1 cellular context compared by ENCODE assay signal in the genomic region with DNA sequence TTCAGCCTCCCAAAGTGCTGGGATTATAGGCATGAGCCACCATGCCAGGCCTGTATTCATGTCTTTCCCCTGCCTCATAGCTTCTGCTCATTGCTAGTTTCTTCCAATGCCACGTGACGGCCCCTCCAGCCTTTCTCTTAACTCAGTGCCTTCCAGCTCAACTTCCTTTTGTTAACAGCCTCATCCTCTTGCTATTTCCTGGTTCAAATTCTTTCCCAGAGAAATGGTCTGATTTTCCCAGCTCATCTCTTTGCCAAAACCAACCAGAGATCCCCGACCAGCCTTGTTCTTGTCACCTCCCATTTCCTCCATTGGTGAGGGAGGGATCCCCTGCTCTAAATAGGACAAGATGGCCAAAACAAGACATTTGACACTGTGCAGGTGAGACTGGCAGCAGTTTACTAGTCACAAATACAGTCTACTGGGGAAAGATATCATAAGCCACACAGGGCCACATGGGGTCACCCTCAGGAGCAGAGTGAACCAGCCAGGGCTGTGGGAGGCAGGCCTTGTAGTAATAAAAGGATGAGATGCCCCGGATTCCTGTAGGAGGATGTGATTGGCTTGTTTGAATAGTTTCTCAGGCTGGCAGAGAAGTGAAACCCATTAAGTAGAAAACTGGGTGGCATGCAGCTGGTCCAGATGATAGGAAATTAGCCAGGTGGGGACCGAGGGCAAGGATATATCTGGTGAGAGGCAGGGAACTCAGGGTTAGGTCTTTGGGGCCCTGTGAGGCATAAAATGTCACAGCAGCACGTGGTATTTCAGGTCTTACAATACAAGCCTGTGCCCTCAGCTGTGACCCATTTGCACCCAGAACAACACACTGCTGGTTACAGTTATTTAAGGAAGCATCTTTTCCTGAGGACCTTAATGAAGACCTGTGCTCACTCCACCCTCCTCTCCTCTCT.
TF ChIP-seq lines count a peak whose summit lies in the region.

No MANE protein-coding gene starts in this region.

TF ChIP-seq in H1, 55 proteins besides CTCF, POLR2A, EP300 and RAD21:
- TF ChIP-seq, protein P1, sequence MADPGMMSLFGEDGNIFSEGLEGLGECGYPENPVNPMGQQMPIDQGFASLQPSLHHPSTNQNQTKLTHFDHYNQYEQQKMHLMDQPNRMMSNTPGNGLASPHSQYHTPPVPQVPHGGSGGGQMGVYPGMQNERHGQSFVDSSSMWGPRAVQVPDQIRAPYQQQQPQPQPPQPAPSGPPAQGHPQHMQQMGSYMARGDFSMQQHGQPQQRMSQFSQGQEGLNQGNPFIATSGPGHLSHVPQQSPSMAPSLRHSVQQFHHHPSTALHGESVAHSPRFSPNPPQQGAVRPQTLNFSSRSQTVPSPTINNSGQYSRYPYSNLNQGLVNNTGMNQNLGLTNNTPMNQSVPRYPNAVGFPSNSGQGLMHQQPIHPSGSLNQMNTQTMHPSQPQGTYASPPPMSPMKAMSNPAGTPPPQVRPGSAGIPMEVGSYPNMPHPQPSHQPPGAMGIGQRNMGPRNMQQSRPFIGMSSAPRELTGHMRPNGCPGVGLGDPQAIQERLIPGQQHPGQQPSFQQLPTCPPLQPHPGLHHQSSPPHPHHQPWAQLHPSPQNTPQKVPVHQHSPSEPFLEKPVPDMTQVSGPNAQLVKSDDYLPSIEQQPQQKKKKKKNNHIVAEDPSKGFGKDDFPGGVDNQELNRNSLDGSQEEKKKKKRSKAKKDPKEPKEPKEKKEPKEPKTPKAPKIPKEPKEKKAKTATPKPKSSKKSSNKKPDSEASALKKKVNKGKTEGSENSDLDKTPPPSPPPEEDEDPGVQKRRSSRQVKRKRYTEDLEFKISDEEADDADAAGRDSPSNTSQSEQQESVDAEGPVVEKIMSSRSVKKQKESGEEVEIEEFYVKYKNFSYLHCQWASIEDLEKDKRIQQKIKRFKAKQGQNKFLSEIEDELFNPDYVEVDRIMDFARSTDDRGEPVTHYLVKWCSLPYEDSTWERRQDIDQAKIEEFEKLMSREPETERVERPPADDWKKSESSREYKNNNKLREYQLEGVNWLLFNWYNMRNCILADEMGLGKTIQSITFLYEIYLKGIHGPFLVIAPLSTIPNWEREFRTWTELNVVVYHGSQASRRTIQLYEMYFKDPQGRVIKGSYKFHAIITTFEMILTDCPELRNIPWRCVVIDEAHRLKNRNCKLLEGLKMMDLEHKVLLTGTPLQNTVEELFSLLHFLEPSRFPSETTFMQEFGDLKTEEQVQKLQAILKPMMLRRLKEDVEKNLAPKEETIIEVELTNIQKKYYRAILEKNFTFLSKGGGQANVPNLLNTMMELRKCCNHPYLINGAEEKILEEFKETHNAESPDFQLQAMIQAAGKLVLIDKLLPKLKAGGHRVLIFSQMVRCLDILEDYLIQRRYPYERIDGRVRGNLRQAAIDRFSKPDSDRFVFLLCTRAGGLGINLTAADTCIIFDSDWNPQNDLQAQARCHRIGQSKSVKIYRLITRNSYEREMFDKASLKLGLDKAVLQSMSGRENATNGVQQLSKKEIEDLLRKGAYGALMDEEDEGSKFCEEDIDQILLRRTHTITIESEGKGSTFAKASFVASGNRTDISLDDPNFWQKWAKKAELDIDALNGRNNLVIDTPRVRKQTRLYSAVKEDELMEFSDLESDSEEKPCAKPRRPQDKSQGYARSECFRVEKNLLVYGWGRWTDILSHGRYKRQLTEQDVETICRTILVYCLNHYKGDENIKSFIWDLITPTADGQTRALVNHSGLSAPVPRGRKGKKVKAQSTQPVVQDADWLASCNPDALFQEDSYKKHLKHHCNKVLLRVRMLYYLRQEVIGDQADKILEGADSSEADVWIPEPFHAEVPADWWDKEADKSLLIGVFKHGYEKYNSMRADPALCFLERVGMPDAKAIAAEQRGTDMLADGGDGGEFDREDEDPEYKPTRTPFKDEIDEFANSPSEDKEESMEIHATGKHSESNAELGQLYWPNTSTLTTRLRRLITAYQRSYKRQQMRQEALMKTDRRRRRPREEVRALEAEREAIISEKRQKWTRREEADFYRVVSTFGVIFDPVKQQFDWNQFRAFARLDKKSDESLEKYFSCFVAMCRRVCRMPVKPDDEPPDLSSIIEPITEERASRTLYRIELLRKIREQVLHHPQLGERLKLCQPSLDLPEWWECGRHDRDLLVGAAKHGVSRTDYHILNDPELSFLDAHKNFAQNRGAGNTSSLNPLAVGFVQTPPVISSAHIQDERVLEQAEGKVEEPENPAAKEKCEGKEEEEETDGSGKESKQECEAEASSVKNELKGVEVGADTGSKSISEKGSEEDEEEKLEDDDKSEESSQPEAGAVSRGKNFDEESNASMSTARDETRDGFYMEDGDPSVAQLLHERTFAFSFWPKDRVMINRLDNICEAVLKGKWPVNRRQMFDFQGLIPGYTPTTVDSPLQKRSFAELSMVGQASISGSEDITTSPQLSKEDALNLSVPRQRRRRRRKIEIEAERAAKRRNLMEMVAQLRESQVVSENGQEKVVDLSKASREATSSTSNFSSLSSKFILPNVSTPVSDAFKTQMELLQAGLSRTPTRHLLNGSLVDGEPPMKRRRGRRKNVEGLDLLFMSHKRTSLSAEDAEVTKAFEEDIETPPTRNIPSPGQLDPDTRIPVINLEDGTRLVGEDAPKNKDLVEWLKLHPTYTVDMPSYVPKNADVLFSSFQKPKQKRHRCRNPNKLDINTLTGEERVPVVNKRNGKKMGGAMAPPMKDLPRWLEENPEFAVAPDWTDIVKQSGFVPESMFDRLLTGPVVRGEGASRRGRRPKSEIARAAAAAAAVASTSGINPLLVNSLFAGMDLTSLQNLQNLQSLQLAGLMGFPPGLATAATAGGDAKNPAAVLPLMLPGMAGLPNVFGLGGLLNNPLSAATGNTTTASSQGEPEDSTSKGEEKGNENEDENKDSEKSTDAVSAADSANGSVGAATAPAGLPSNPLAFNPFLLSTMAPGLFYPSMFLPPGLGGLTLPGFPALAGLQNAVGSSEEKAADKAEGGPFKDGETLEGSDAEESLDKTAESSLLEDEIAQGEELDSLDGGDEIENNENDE (IDR thresholded peaks at IDR 0.05; ENCODE audit: insufficient replicate concordance, low read length): no peak
- TF ChIP-seq TCF12 (IDR thresholded peaks at IDR 0.05; ENCODE audit: low read depth, low read length) (no peak), SIX5 (IDR thresholded peaks at IDR 0.05; ENCODE audit: low read depth, low read length) (no peak), SP4 (IDR thresholded peaks at IDR 0.05; ENCODE audit: low read length) (no peak), EGR1 (IDR thresholded peaks at IDR 0.05; ENCODE audit: borderline replicate concordance, low read depth, low read length) (no peak), TEAD4 (IDR thresholded peaks at IDR 0.05; ENCODE audit: low read depth, low read length) (no peak), CREB1 (IDR thresholded peaks at IDR 0.05) (no peak), SIRT6 (IDR thresholded peaks at IDR 0.05; ENCODE audit: low read length) (no peak), SRF (IDR thresholded peaks at IDR 0.05; ENCODE audit: low read depth, low read length) (no peak), CTBP2 (IDR thresholded peaks at IDR 0.05; ENCODE audit: borderline replicate concordance, insufficient read depth, insufficient read length, low read length) (no peak), CHD2 (IDR thresholded peaks at IDR 0.05; ENCODE audit: low read length) (no peak), TAF7 (optimal IDR thresholded peaks at IDR 0.05; ENCODE audit: borderline replicate concordance, low read depth, low read length) (no peak), JUN (IDR thresholded peaks at IDR 0.05; ENCODE audit: low read depth, low read length) (no peak), KDM5A (IDR thresholded peaks at IDR 0.05; ENCODE audit: low read length) (no peak), TBP (IDR thresholded peaks at IDR 0.05; ENCODE audit: low read depth, low read length) (no peak), KDM4A (IDR thresholded peaks at IDR 0.05; ENCODE audit: low read depth, low read length, severe bottlenecking) (no peak), HDAC6 (IDR thresholded peaks at IDR 0.05; ENCODE audit: low read depth, low read length) (no peak), SP2 (IDR thresholded peaks at IDR 0.05; ENCODE audit: low read length) (no peak)
- TF ChIP-seq, protein P2, sequence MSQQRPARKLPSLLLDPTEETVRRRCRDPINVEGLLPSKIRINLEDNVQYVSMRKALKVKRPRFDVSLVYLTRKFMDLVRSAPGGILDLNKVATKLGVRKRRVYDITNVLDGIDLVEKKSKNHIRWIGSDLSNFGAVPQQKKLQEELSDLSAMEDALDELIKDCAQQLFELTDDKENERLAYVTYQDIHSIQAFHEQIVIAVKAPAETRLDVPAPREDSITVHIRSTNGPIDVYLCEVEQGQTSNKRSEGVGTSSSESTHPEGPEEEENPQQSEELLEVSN (IDR thresholded peaks at IDR 0.05): no peak
- TF ChIP-seq, protein P3, sequence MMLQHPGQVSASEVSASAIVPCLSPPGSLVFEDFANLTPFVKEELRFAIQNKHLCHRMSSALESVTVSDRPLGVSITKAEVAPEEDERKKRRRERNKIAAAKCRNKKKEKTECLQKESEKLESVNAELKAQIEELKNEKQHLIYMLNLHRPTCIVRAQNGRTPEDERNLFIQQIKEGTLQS (IDR thresholded peaks at IDR 0.05; ENCODE audit: insufficient read depth, low read depth, low read length): no peak
